ENCODE assay signal across 22 cellular contexts in the genomic region with DNA sequence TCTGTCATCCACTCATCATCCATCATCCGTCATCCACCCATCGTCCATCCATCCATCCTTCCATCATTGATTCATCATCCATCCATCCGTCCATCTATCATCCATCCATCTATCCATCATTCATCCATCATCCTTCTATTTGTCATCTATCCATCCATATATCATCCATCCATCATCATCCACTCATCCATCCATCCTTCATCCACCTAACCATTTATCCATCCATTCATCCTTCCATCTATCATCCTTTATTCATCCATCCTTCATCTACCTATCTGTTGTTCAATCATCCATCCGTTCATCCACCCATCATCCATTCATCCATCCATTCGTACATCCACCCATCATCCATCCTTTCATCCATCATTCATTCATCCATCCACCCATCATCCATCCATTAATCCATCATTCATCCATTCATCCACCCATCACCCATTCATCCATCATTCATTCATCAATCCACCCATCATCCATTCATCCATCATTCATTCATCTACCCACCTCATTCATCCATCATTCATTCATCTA.
"Had no signal": no experiment of that assay in that cellular context is flagged by ENCODE, and none has a peak within 500 bp of the region (broad histone marks: within the 10 kb centered on the region; RNA-seq: fewer than 3 reads in every experiment).

No MANE protein-coding gene starts in this region.

- H3K36me3 ChIP-seq: SJCRH30 had no signal

- H3K27ac ChIP-seq: SJCRH30 had no signal

- H3K27me3 Mint-ChIP-seq: IgD-negative memory B cell had no signal

- DNase-seq: KBM-7, MV-4-11, NCI-H1048, NCI-H1105, NCI-H1417, NCI-H1436 treated with DMSO at 0.1 percent for 48 hours, NCI-H1694, NCI-H1930, NCI-H2081, NCI-H2107, NCI-H226, NCI-H446, NCI-H510A, NCI-H524 treated with DMSO at 0.1 percent for 48 hours, NCI-H69, NCI-H774, RPMI8226, SHP77 treated with DMSO at 0.1 percent for 48 hours, SJCRH30 had no signal

- H3K27ac Mint-ChIP-seq: IgD-negative memory B cell had no signal

- H3K9me3 ChIP-seq: SJCRH30 had no signal

- ATAC-seq: SK-N-SH treated with all-trans-retinoic acid at 6 μM for 48 hours had no signal

- H3K4me3 Mint-ChIP-seq: IgD-negative memory B cell had no signal

- FAIRE-seq: RCC 7860 had no signal

- H3K4me3 ChIP-seq: SJCRH30 had no signal

- H3K4me1 ChIP-seq: SJCRH30 had no signal
